In the genomic region with DNA sequence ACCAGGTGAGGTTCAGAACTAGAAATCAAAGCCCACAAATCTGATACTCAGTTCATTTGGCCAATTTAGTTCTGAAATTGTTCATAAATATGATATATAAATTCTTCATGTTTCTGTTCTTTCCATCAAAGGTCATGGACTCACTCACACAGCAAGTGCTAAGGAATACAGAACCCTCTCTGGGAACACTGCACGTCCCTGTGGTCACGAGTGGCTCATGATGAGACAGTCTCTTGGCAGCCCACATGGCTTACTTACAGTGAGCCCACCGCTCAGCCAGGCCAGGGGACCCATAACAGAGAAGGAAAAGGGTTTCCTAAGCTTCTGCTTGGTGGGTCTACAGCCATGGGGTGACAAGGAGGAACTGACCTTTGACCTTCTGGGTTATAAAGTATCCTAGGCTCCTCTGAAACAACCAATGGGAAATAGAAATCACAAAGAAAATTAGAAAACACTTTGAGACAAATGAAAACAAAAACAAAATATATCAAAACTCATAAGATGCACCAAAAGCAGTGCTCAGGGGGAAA, we compare ENCODE assay signal across 20 cellular contexts.
DNase-seq lines count a peak whose midpoint lies in the region; ATAC-seq and TF ChIP-seq lines count a peak whose summit lies in the region.
"Had no signal": no experiment of that assay in that cellular context is flagged by ENCODE, and none has a peak within 500 bp of the region (broad histone marks: within the 10 kb centered on the region; RNA-seq: fewer than 3 reads in every experiment).

No MANE protein-coding gene starts in this region.

- H3K79me2 ChIP-seq in GM23248 (ENCODE audit: insufficient read depth): no peaks in the 10 kb centered on the region

- WGBS in GM23248 (ENCODE audit: low coverage in 1 of 2, low lambda C conversion rate in 2 of 2, missing lambda C conversion rate in 2 of 2), 2 experiments: 30 to 34% methylated on average over 3 of the region's 3 CpGs

- no peaks in the 10 kb centered on the region for H4K20me1 ChIP-seq in GM23248 (ENCODE audit: insufficient read depth)

- H2AFZ ChIP-seq in GM23248: peak overlapping the region; percentile 76

- H3K4me3 ChIP-seq in GM23248 (peak overlapping the region; percentile 26; the same call in 1 of the 2 replicates), SJSA1 (no peak overlapping the region), fibroblast of mammary gland (ENCODE audit: control insufficient read depth, low read depth, low read length) (no peak overlapping the region), skeletal muscle satellite cell (ENCODE audit: low read length) (no peak overlapping the region), gastrocnemius medialis (no peak overlapping the region)
- H3K4me3 ChIP-seq: cardiac muscle cell, skin epidermis had no signal

- ATAC-seq in HG02840 (IDR thresholded peaks at IDR 0.05; ENCODE audit: low FRiP score, unreplicated experiment) (no peak), gastrocnemius medialis (no peak)
- ATAC-seq: activated T-cell treated with anti-CD3 and anti-CD28 coated beads, Interleukin-2, amount 50 U/mL, for 72 hours had no signal

- in situ Hi-C loops in GM23248 (cut with MboI): no loop called here
- in situ Hi-C loops in gastrocnemius medialis (cut with MboI; ENCODE audit: low sequenced_read_pairs in 4 of 4): no loop called here

- H3K4me3 Mint-ChIP-seq in type B pancreatic cell: no peak overlapping the region
- H3K4me3 Mint-ChIP-seq: activated naive CD8-positive, alpha-beta T cell; activated T-cell treated with anti-CD3 and anti-CD28 coated beads, Interleukin-2, amount 50 U/mL, for 72 hours; CD4-positive, alpha-beta memory T cell; mesothelial cell of epicardium had no signal

- H3K9me3 ChIP-seq in GM23248 (ENCODE audit: low read depth) (no peaks in the 10 kb centered on the region), SJSA1 (replicated peaks) (no peaks in the 10 kb centered on the region), skeletal muscle satellite cell (replicated peaks; ENCODE audit: low read length) (no peaks in the 10 kb centered on the region), gastrocnemius medialis (no peaks in the 10 kb centered on the region)

- H3K27me3 ChIP-seq in GM23248 (replicated peaks; ENCODE audit: insufficient read depth) (no peaks in the 10 kb centered on the region), SJSA1 (replicated peaks) (no peaks in the 10 kb centered on the region), skeletal muscle satellite cell (ENCODE audit: control insufficient read depth, insufficient read depth, low read length) (no peaks in the 10 kb centered on the region), gastrocnemius medialis (no peaks in the 10 kb centered on the region)
- H3K27me3 ChIP-seq: cardiac muscle cell had no signal

- H3K36me3 ChIP-seq in GM23248 (ENCODE audit: low read depth) (no peaks in the 10 kb centered on the region), SJSA1 (no peaks in the 10 kb centered on the region), skeletal muscle satellite cell (ENCODE audit: insufficient read depth, low read length) (no peaks in the 10 kb centered on the region), gastrocnemius medialis (no peaks in the 10 kb centered on the region)

- peaks cover 4% of the 10 kb centered on the region for H3K36me3 Mint-ChIP-seq in type B pancreatic cell

- H3K4me1 ChIP-seq in GM23248 (ENCODE audit: insufficient read depth) (peaks cover 27% of the 10 kb centered on the region), SJSA1 (replicated peaks) (peaks cover 36% of the 10 kb centered on the region), skeletal muscle satellite cell (ENCODE audit: control insufficient read depth, insufficient read depth, low read length) (peaks cover 20% of the 10 kb centered on the region), gastrocnemius medialis (peaks cover 0 to 5% of the 10 kb centered on the region in 2 donors)

- H3K9me3 Mint-ChIP-seq in type B pancreatic cell: no peaks in the 10 kb centered on the region
- H3K9me3 Mint-ChIP-seq: activated T-cell treated with anti-CD3 and anti-CD28 coated beads, Interleukin-2, amount 50 U/mL, for 72 hours; CD4-positive, alpha-beta memory T cell; mesothelial cell of epicardium had no signal

- H3K9ac ChIP-seq in GM23248 (peak overlapping the region; percentile 75), skeletal muscle satellite cell (ENCODE audit: low read depth, low read length) (peak overlapping the region; percentile 69)

- H3K9me2 ChIP-seq in GM23248 (ENCODE audit: insufficient read depth): no peaks in the 10 kb centered on the region

- H3K4me2 ChIP-seq in GM23248 (ENCODE audit: unreplicated experiment) (peak overlapping the region; percentile 78), skeletal muscle satellite cell (ENCODE audit: low read length) (no peak overlapping the region)

- TF ChIP-seq CTCF in fibroblast of mammary gland (conservative IDR thresholded peaks at IDR 0.05; ENCODE audit: control insufficient read depth, insufficient read depth, low read depth, low read length) (no peak), type B pancreatic cell (conservative IDR thresholded peaks at IDR 0.05) (no peak), gastrocnemius medialis (IDR thresholded peaks at IDR 0.05 in 4 of 5, conservative IDR thresholded peaks at IDR 0.05 in 1 of 5) (no peak)

- H3K27ac ChIP-seq in GM23248: peak overlapping the region; percentile 95
- peak overlapping the region; percentile 99 for H3K27ac ChIP-seq in SJSA1
- H3K27ac ChIP-seq in gastrocnemius medialis: no peak overlapping the region
- H3K27ac ChIP-seq: cardiac muscle cell had no signal

- intact Hi-C loops in gastrocnemius medialis (cut with DNase I; ENCODE audit: low total_unique reads): no loop called here

- peaks cover 4% of the 10 kb centered on the region for H3K4me1 Mint-ChIP-seq in type B pancreatic cell (ENCODE audit: unreplicated experiment)

- no peaks in the 10 kb centered on the region for H3K27me3 Mint-ChIP-seq in type B pancreatic cell
- H3K27me3 Mint-ChIP-seq: activated naive CD8-positive, alpha-beta T cell; CD4-positive, alpha-beta memory T cell had no signal

- DNase-seq in GM23248 (peak; percentile 66), SJSA1 (ENCODE audit: low read depth in 1 of 2, low spot score in 2 of 2) (peak in 1 of 2 experiments; percentile 16), fibroblast of mammary gland (ENCODE audit: low read depth) (peak; percentile 70), type B pancreatic cell (ENCODE audit: extremely low spot score, unreplicated experiment) (no peak), gastrocnemius medialis (no peak), 8988T (no peak)
- DNase-seq: activated CD4-positive, CD25-positive, alpha-beta regulatory T cell treated with anti-CD3 and anti-CD28 coated beads, Interleukin-2, amount 50 U/mL, for 72 hours; activated T-cell treated with anti-CD3 and anti-CD28 coated beads, Interleukin-2, amount 50 U/mL, for 72 hours; CD4-positive, alpha-beta memory T cell; left colon; NCI-H1436 treated with DMSO at 0.1 percent for 48 hours; NCI-H510A treated with DMSO at 0.1 percent for 48 hours; stimulated activated naive CD4-positive, alpha-beta T cell; trophoblast cell had no signal

- TF ChIP-seq POLR2A in gastrocnemius medialis (IDR thresholded peaks at IDR 0.05): no peak

- H3F3A ChIP-seq in GM23248 (ENCODE audit: insufficient read depth): peaks cover 19% of the 10 kb centered on the region

- H3K27ac Mint-ChIP-seq in type B pancreatic cell: no peak overlapping the region
- H3K27ac Mint-ChIP-seq: activated naive CD8-positive, alpha-beta T cell; activated T-cell treated with anti-CD3 and anti-CD28 coated beads, Interleukin-2, amount 50 U/mL, for 72 hours had no signal

Comparison
In these comparisons a context has a peak if more than half of its experiments do, and no peak if none do; other contexts are left out.
1. DNase-seq: peak in GM23248 (single experiment) and fibroblast of mammary gland (single experiment); none in type B pancreatic cell (single experiment), gastrocnemius medialis (0 of 2) and 8988T (single experiment).
2. H3K27ac ChIP-seq: peak in GM23248 (single experiment) and SJSA1 (single experiment); none in gastrocnemius medialis (0 of 4).